In genomic region chr10:118698421-118698820, GRCh38 we compare ENCODE assay signal across 8 cellular contexts. TPM values are rescaled to one million over a fixed set of nuclear protein-coding genes. Genes with fewer than 3 reads are reported as not detected.
DNase-seq lines count a peak whose midpoint lies in the region; ATAC-seq and TF ChIP-seq lines count a peak whose summit lies in the region.

No MANE protein-coding gene starts in this region.

- no peaks in the 10 kb centered on the region for H3K9me3 ChIP-seq in CD4-positive, CD25-positive, alpha-beta regulatory T cell (ENCODE audit: control insufficient read depth in 2 of 2, low read length in 2 of 2)
- no peaks in the 10 kb centered on the region for H3K9me3 ChIP-seq in effector memory CD4-positive, alpha-beta T cell (ENCODE audit: control insufficient read depth, low read length)
- no peaks in the 10 kb centered on the region for H3K9me3 ChIP-seq in prostate gland

- intact Hi-C loops in prostate gland (cut with DNase I): loop anchor here (10.0 kb wide), 1 partner anchor 74 kb away; no protein-coding TSS in a partner anchor

- peak overlapping the region; percentile 71 for H3K27ac ChIP-seq in CD4-positive, CD25-positive, alpha-beta regulatory T cell (ENCODE audit: insufficient read depth, low read length, poor library complexity, severe bottlenecking)
- H3K27ac ChIP-seq in effector memory CD4-positive, alpha-beta T cell (ENCODE audit: insufficient read depth, low read length, poor library complexity, severe bottlenecking): peak overlapping the region; percentile 45
- no peak overlapping the region for H3K27ac ChIP-seq in prostate gland

- H3K4me3 Mint-ChIP-seq in CD4-positive, CD25-positive, alpha-beta regulatory T cell: peak overlapping the region; percentile 71 to 82 (median 79)

- no peak for TF ChIP-seq CTCF in prostate gland (IDR thresholded peaks at IDR 0.05)

- H3K4me1 ChIP-seq in CD4-positive, CD25-positive, alpha-beta regulatory T cell (ENCODE audit: control insufficient read depth, insufficient read depth, low read length, poor library complexity, severe bottlenecking): peaks cover 24% of the 10 kb centered on the region
- H3K4me1 ChIP-seq in effector memory CD4-positive, alpha-beta T cell (ENCODE audit: control insufficient read depth, insufficient read depth, low read length, poor library complexity, severe bottlenecking): no peaks in the 10 kb centered on the region
- H3K4me1 ChIP-seq in prostate gland (replicated peaks): no peaks in the 10 kb centered on the region

- no peak for TF ChIP-seq POLR2A in prostate gland (IDR thresholded peaks at IDR 0.05)

- H3K27me3 Mint-ChIP-seq in CD4-positive, CD25-positive, alpha-beta regulatory T cell: no peaks in the 10 kb centered on the region

- peaks cover 12% of the 10 kb centered on the region for H3K36me3 ChIP-seq in CD4-positive, CD25-positive, alpha-beta regulatory T cell (ENCODE audit: control insufficient read depth, insufficient read depth, low read length)
- no peaks in the 10 kb centered on the region for H3K36me3 ChIP-seq in effector memory CD4-positive, alpha-beta T cell (ENCODE audit: control insufficient read depth, insufficient read depth, low read length)
- H3K36me3 ChIP-seq in prostate gland: no peaks in the 10 kb centered on the region

- H3K4me3 ChIP-seq in CD4-positive, CD25-positive, alpha-beta regulatory T cell (ENCODE audit: low read depth, low read length): peak overlapping the region; percentile 80
- H3K4me3 ChIP-seq in effector memory CD4-positive, alpha-beta T cell (ENCODE audit: insufficient read depth, low read depth, low read length, poor library complexity, severe bottlenecking): no peak overlapping the region
- no peak overlapping the region for H3K4me3 ChIP-seq in prostate gland

- 77% methylated on average over 7 of the region's 7 CpGs for WGBS in prostate gland

- DNase-seq in CD4-positive, CD25-positive, alpha-beta regulatory T cell: peak; percentile 72 to 97 (median 86)
- DNase-seq in HS-5 (ENCODE audit: low read depth) (peak; percentile 36), cortex of kidney (lab: John Stamatoyannopoulos, UW) (no peak), prostate gland (ENCODE audit: low spot score) (no peak)
- peak; percentile 81 to 83 for DNase-seq in activated CD4-positive, alpha-beta T cell treated with anti-CD3 and anti-CD28 coated beads for 4 hours
- DNase-seq in effector memory CD4-positive, alpha-beta T cell: peak; percentile 56 to 78 (median 56)
- peak; percentile 74 to 79 for DNase-seq in stimulated activated CD4-positive, alpha-beta T cell treated with anti-CD3 and anti-CD28 coated beads, Interleukin-2, amount 100 ng/mL, for 24 hours

- no peaks in the 10 kb centered on the region for H3K27me3 ChIP-seq in CD4-positive, CD25-positive, alpha-beta regulatory T cell (ENCODE audit: control insufficient read depth, insufficient read depth, low read length)
- no peaks in the 10 kb centered on the region for H3K27me3 ChIP-seq in effector memory CD4-positive, alpha-beta T cell (replicated peaks; ENCODE audit: control insufficient read depth, insufficient read depth, low read length, poor library complexity, severe bottlenecking)
- H3K27me3 ChIP-seq in prostate gland (replicated peaks; ENCODE audit: insufficient read depth): no peaks in the 10 kb centered on the region

- H3K9me3 Mint-ChIP-seq in CD4-positive, CD25-positive, alpha-beta regulatory T cell: no peaks in the 10 kb centered on the region

- H3K4me1 Mint-ChIP-seq in CD4-positive, CD25-positive, alpha-beta regulatory T cell: peaks cover 8 to 64% (median 45%) of the 10 kb centered on the region in 4 donors

- ATAC-seq in CD4-positive, CD25-positive, alpha-beta regulatory T cell (ENCODE audit: low read depth in 2 of 2): peak; percentile 100
- peak; percentile 94 for ATAC-seq in GM21447 (IDR thresholded peaks at IDR 0.05; ENCODE audit: unreplicated experiment)

- H3K27ac Mint-ChIP-seq in CD4-positive, CD25-positive, alpha-beta regulatory T cell: peak overlapping the region; percentile 73 to 92 (median 84)

- peaks cover 31% of the 10 kb centered on the region for H3K36me3 Mint-ChIP-seq in CD4-positive, CD25-positive, alpha-beta regulatory T cell

RNA-seq across cellular contexts. Expression of gene CACUL1, which starts 56.3 kb away (rescaled TPM):
- total RNA-seq in CD4-positive, CD25-positive, alpha-beta regulatory T cell: 24.6 TPM
- polyA plus RNA-seq in CD4-positive, CD25-positive, alpha-beta regulatory T cell: 10 to 100 TPM; 23.4 to 31.4 (median 24.7) TPM
- total RNA-seq in prostate gland: 10 to 100 TPM; 23.7 to 38.1 TPM

Comparison
In these comparisons a context has a peak if more than half of its experiments do, and no peak if none do; other contexts are left out.
1. DNase-seq: peak in CD4-positive, CD25-positive, alpha-beta regulatory T cell (3 of 3), HS-5 (single experiment), activated CD4-positive, alpha-beta T cell treated with anti-CD3 and anti-CD28 coated beads for 4 hours (2 of 2), effector memory CD4-positive, alpha-beta T cell (3 of 3) and stimulated activated CD4-positive, alpha-beta T cell treated with anti-CD3 and anti-CD28 coated beads, Interleukin-2, amount 100 ng/mL, for 24 hours (2 of 2); none in cortex of kidney (single experiment) and prostate gland (single experiment).
2. H3K27ac ChIP-seq: peak in CD4-positive, CD25-positive, alpha-beta regulatory T cell (single experiment) and effector memory CD4-positive, alpha-beta T cell (single experiment); none in prostate gland (0 of 2).